9 cellular contexts compared by ENCODE assay signal in genomic region chr11:104917259-104918112, GRCh38. TPM values are rescaled to one million over a fixed set of nuclear protein-coding genes. Genes with fewer than 3 reads are reported as not detected.
DNase-seq lines count a peak whose midpoint lies in the region; ATAC-seq and TF ChIP-seq lines count a peak whose summit lies in the region.
"Had no signal": no experiment of that assay in that cellular context is flagged by ENCODE, and none has a peak within 500 bp of the region (broad histone marks: within the 10 kb centered on the region; RNA-seq: fewer than 3 reads in every experiment).

No MANE protein-coding gene starts in this region.

- no peak for TF ChIP-seq POLR2A in gastroesophageal sphincter (IDR thresholded peaks at IDR 0.05)
- TF ChIP-seq POLR2A in testis (IDR thresholded peaks at IDR 0.05) = no peak

- H3K27me3 ChIP-seq in OCI-LY3 (ENCODE audit: low read depth, low read length) (no peaks in the 10 kb centered on the region), gastroesophageal sphincter (no peaks in the 10 kb centered on the region), testis (no peaks in the 10 kb centered on the region)

- 7 to 12% methylated on average over 3 of the region's 4 CpGs for WGBS in gastroesophageal sphincter (ENCODE audit: low coverage in 1 of 2), 2 donors
- WGBS in testis, 2 donors = 34 to 53% methylated on average over 3 to 4 of the region's 4 CpGs

- H3K9ac ChIP-seq in OCI-LY3 (ENCODE audit: low read length) = peak overlapping the region; percentile 30; the same call in 1 of the 2 replicates

- H3K36me3 ChIP-seq in OCI-LY3 (replicated peaks; ENCODE audit: low read depth, low read length) (no peaks in the 10 kb centered on the region), gastroesophageal sphincter (no peaks in the 10 kb centered on the region), testis (ENCODE audit: low read depth, missing control alignments) (no peaks in the 10 kb centered on the region)

- H3K27ac Mint-ChIP-seq in T-helper 1 cell treated with Interleukin-12 subunit alpha and Interleukin-12 subunit beta and Interleukin-4 antibody, amounts not matched to agents 30 μg/mL and 1 μg/mL, for 36 hours = peak overlapping the region; percentile 55

- H4K20me1 ChIP-seq in OCI-LY3 (ENCODE audit: insufficient read depth, low read length) = no peaks in the 10 kb centered on the region

- no peaks in the 10 kb centered on the region for H3K36me3 Mint-ChIP-seq in T-helper 1 cell treated with Interleukin-12 subunit alpha and Interleukin-12 subunit beta and Interleukin-4 antibody, amounts not matched to agents 30 μg/mL and 1 μg/mL, for 36 hours (ENCODE audit: low read depth)

- no peak for TF ChIP-seq EP300 in gastroesophageal sphincter (IDR thresholded peaks at IDR 0.05)

- peak overlapping the region; percentile 93 for H2AFZ ChIP-seq in OCI-LY3 (ENCODE audit: low read depth, low read length)

- peak; percentile 31 for ATAC-seq in gastroesophageal sphincter

- TF ChIP-seq CTCF in OCI-LY3 (IDR thresholded peaks at IDR 0.05; ENCODE audit: low read depth, low read length) (no peak), gastroesophageal sphincter (IDR thresholded peaks at IDR 0.05) (no peak), testis (IDR thresholded peaks at IDR 0.05) (no peak)

- peak overlapping the region; percentile 89 for H3K4me3 Mint-ChIP-seq in T-helper 1 cell treated with Interleukin-12 subunit alpha and Interleukin-12 subunit beta and Interleukin-4 antibody, amounts not matched to agents 30 μg/mL and 1 μg/mL, for 36 hours

- DNase-seq in T-helper 1 cell = no peak
- no peak for DNase-seq in testis
- DNase-seq in NCI-H524 treated with DMSO at 0.1 percent for 48 hours (lab: John Stamatoyannopoulos, UW) = no peak
- no peak for DNase-seq in NCI-H524 (lab: John Stamatoyannopoulos, UW)
- no peak for DNase-seq in GOT3 (lab: John Stamatoyannopoulos, UW)

- peaks cover 27% of the 10 kb centered on the region for H3K4me1 Mint-ChIP-seq in T-helper 1 cell treated with Interleukin-12 subunit alpha and Interleukin-12 subunit beta and Interleukin-4 antibody, amounts not matched to agents 30 μg/mL and 1 μg/mL, for 36 hours (ENCODE audit: low read depth)

- H3K9me3 Mint-ChIP-seq in T-helper 1 cell treated with Interleukin-12 subunit alpha and Interleukin-12 subunit beta and Interleukin-4 antibody, amounts not matched to agents 30 μg/mL and 1 μg/mL, for 36 hours = no peaks in the 10 kb centered on the region

- peak overlapping the region; percentile 72 for H3K4me3 ChIP-seq in OCI-LY3 (ENCODE audit: low read length)
- H3K4me3 ChIP-seq in gastroesophageal sphincter = peak overlapping the region; percentile 49 to 88
- peak overlapping the region; percentile 32 for H3K4me3 ChIP-seq in testis

- no peaks in the 10 kb centered on the region for H3K27me3 Mint-ChIP-seq in T-helper 1 cell treated with Interleukin-12 subunit alpha and Interleukin-12 subunit beta and Interleukin-4 antibody, amounts not matched to agents 30 μg/mL and 1 μg/mL, for 36 hours (ENCODE audit: low read depth)

- H3K4me2 ChIP-seq in OCI-LY3 (ENCODE audit: low read length) = peak overlapping the region; percentile 70

- H3K27ac ChIP-seq in OCI-LY3 (ENCODE audit: low read length) (no peak overlapping the region), gastroesophageal sphincter (peak overlapping the region; percentile 74 to 89 (median 78)), testis (peak overlapping the region; percentile 18 to 65)
- H3K27ac ChIP-seq: C4-2B had no signal

- H3K9me3 ChIP-seq in OCI-LY3 (ENCODE audit: insufficient read depth, low read length) = no peaks in the 10 kb centered on the region
- H3K9me3 ChIP-seq in gastroesophageal sphincter = no peaks in the 10 kb centered on the region
- no peaks in the 10 kb centered on the region for H3K9me3 ChIP-seq in testis

- H3K79me2 ChIP-seq in OCI-LY3 (ENCODE audit: low read length) = no peaks in the 10 kb centered on the region

- intact Hi-C loops in testis (cut with DNase I; ENCODE audit: low total_unique reads) = no loop called here

- H3K4me1 ChIP-seq in OCI-LY3 (ENCODE audit: low read length) (no peaks in the 10 kb centered on the region), gastroesophageal sphincter (peaks cover 0 to 19% (median 9%) of the 10 kb centered on the region in 3 donors), testis (no peaks in the 10 kb centered on the region)

RNA-seq across cellular contexts. Expression of gene CASP12, which starts 19.2 kb away (rescaled TPM):
- total RNA-seq in gastroesophageal sphincter = 1 to 10 TPM; 1.2 to 8.9 (median 2.2) TPM
- under 1 TPM; 0.31 to 0.94 TPM for total RNA-seq in testis
- not detected for polyA plus RNA-seq in testis (ENCODE audit: insufficient read depth, low read depth, low replicate concordance)

RNA-seq across cellular contexts. Expression of gene CASP4, which starts 50.9 kb away (rescaled TPM):
- total RNA-seq in gastroesophageal sphincter (10 to 100 TPM; 30.0 to 86.6 (median 37.8) TPM), testis (10 to 100 TPM; 16.1 to 20.7 TPM)
- 12.9 TPM for polyA plus RNA-seq in testis (ENCODE audit: insufficient read depth, low read depth, low replicate concordance)
